1 cellular context compared by ENCODE assay signal in the genomic region with DNA sequence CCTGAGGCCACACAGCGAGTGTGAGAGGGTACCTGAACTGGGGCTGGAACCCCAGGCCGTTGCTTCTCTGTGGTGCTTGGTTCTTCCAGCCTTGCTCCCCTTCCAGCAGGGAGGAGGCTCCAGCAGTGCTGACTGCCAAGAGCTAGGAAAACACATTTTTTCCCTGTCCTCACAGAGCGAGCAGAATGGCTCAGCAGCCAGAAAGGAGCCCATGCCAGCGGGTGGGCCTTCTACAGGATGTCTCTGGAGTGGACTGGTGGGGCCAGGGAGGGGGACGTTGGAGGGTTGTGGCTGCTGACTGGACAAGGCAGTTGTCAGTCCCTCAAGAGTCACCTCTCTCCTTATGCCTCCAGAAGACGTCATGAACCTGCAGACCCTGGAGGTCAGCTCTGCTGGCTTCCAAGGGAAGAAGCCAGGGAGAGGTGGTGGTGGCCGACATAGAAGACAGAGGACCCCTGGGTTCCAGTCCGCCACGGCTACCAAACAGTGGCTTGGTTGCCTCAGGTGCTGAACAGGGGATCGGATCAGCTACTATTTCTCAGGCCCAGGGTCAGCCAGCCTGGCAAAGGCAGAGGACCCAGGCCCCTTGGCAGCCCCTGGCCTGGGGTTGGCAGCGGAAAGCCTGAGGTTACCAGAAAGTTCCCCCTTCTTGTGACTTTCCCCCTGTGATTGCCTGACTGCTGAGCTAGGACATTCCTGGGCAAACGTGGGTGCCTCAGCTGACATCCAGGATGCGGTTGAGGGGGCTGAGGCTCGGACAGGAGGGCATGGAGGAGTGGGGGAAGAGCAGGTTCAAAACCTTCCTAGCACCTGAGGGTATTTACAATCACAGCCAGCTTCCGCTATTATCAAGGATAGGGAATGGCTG.
TF ChIP-seq lines count a peak whose summit lies in the region.

No MANE protein-coding gene starts in this region.

TF ChIP-seq in GM12878, 131 proteins besides CTCF, POLR2A, EP300 and RAD21:
- TF ChIP-seq ZNF384 (IDR thresholded peaks at IDR 0.05; ENCODE audit: borderline replicate concordance, low read depth, low read length) (no peak), SMARCA5 (IDR thresholded peaks at IDR 0.05) (0 out of 2 replicates have a peak, but pooled peaks have one; percentile 14)
